Comparison of ENCODE assay signal across 23 cellular contexts in the genomic region with DNA sequence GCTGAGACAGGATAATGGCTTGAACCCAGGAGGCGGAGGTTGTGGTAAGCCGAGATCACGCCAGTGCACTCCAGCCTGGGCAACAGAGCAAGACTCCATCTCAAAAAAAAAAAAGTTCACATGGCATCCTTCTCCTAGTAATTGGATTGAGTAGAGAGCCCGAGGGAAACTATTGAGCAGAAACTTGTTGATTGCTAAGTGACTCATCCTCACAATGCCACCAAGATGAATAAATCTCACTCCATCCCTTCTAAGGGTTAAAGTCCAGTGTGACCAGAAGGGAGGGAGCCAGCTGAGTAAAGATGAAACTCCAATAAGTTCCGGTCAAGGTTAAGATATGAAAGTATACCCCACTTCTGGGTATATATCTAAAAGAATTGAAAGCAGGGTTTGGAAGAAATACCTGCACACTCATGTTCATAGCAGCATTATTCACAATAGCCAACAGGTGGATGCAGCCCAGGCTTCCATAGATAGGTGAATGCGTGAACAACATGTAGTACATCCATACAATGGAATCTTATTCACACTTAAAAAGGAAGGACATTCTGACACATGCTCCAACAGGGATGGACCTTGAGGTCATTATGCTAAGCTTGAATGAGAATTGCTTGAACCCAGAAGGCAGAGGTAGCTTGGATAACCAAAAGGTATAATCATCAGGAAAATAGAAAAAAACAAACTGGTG. TPM values are rescaled to one million over a fixed set of nuclear protein-coding genes. Genes with fewer than 3 reads are reported as not detected.
DNase-seq lines count a peak whose midpoint lies in the region; ATAC-seq, FAIRE-seq and TF ChIP-seq lines count a peak whose summit lies in the region.
"Had no signal": no experiment of that assay in that cellular context is flagged by ENCODE, and none has a peak within 500 bp of the region (broad histone marks: within the 10 kb centered on the region; RNA-seq: fewer than 3 reads in every experiment).

No MANE protein-coding gene starts in this region.

- intact Hi-C loops in heart right ventricle (cut with DNase I) = no loop called here
- intact Hi-C loops in left cardiac atrium (cut with DNase I) = no loop called here

- H3K4me3 ChIP-seq in heart right ventricle (no peak overlapping the region), bronchial epithelial cell (ENCODE audit: low read depth, low read length) (no peak overlapping the region)
- H3K4me3 ChIP-seq: testis had no signal

- DNase-seq in heart right ventricle (no peak), left cardiac atrium (no peak), bronchial epithelial cell (ENCODE audit: low read depth) (peak; percentile 43), KBM-7 (no peak), NCI-H82 (lab: John Stamatoyannopoulos, UW) (no peak)
- no peak for DNase-seq in NK-92 treated with Interleukin-12 subunit alpha and Interleukin-12 subunit beta, amount 100 ng/mL, for 24 hours (lab: John Stamatoyannopoulos, UW)
- DNase-seq: activated CD4-positive, alpha-beta memory T cell treated with anti-CD3 and anti-CD28 coated beads, Interleukin-2, amount 10 ng/mL, durations not matched to agents 7 days and 5 days; activated T-cell treated with anti-CD3 and anti-CD28 coated beads, Interleukin-2, amount 50 U/mL, for 48 hours; GF-D8; midbrain; MV-4-11; NCI-H1930; NCI-H345; retina; SHP77; stimulated activated CD4-positive, alpha-beta T cell treated with anti-CD3 and anti-CD28 coated beads, Interleukin-12 subunit alpha, Interleukin-12 subunit beta, amount 100 ng/mL, for 4 hours; T-helper 1 cell; testis; WERI-Rb-1 had no signal

- H3K36me3 ChIP-seq in heart right ventricle (no peaks in the 10 kb centered on the region), bronchial epithelial cell (ENCODE audit: control insufficient read depth, insufficient read depth, low read length) (no peaks in the 10 kb centered on the region)
- H3K36me3 ChIP-seq: WERI-Rb-1 had no signal

- peaks cover 15 to 84% (median 41%) of the 10 kb centered on the region in 9 donors for H3K4me1 ChIP-seq in heart right ventricle

- peak overlapping the region in 9 of 10 donors; percentile 14 to 87 (median 70) for H3K27ac ChIP-seq in heart right ventricle
- H3K27ac ChIP-seq: HL-60, testis, WERI-Rb-1 had no signal

- H3K9me3 ChIP-seq in heart right ventricle = no peaks in the 10 kb centered on the region
- H3K9me3 ChIP-seq: testis had no signal

- FAIRE-seq in bronchial epithelial cell (lab: Jason Lieb, UNC) = no peak
- FAIRE-seq: endometrium had no signal

- ATAC-seq in heart right ventricle = no peak
- ATAC-seq in left cardiac atrium = no peak
- ATAC-seq in HG02938 (IDR thresholded peaks at IDR 0.05; ENCODE audit: unreplicated experiment) = peak; percentile 70
- no peak for ATAC-seq in HG02610 (IDR thresholded peaks at IDR 0.05; ENCODE audit: unreplicated experiment)

- WGBS in heart right ventricle, 2 donors = 53 to 68% methylated on average over 6 of the region's 6 CpGs

- no peak for TF ChIP-seq CTCF in heart right ventricle (IDR thresholded peaks at IDR 0.05)
- no peak for TF ChIP-seq CTCF in bronchial epithelial cell (IDR thresholded peaks at IDR 0.05; ENCODE audit: insufficient read depth, low read length, severe bottlenecking)

- in situ Hi-C loops in KBM-7 (cut with MboI; ENCODE audit: low pct_unique_long_range_greater_than_20kb, low sequenced_read_pairs) = no loop called here

- no peaks in the 10 kb centered on the region for H3K27me3 ChIP-seq in heart right ventricle
- H3K27me3 ChIP-seq in bronchial epithelial cell (ENCODE audit: control insufficient read depth, insufficient read depth, low read length) = no peaks in the 10 kb centered on the region
- H3K27me3 ChIP-seq: testis had no signal

RNA-seq across cellular contexts. Expression of a gene that starts 13.0 kb away (rescaled TPM):
- total RNA-seq in heart right ventricle = 1,000 to 10,000 TPM in 9 of 10 donors, 100 to 1,000 TPM in 1; 598 to 2,354 (median 1,687) TPM
- polyA plus RNA-seq in heart right ventricle = 100 to 1,000 TPM; 437 to 653 TPM
- 10 to 100 TPM; 32.3 to 92.2 TPM for total RNA-seq in left cardiac atrium
- total RNA-seq in bronchial epithelial cell = 67.2 and 76.9 TPM in 2 replicates
